8 cellular contexts compared by ENCODE assay signal in genomic region chr20:1894951-1895673, GRCh38. TPM values are rescaled to one million over a fixed set of nuclear protein-coding genes. Genes with fewer than 3 reads are reported as not detected.
DNase-seq lines count a peak whose midpoint lies in the region; ATAC-seq and TF ChIP-seq lines count a peak whose summit lies in the region.

TSS of gene SIRPA (plus strand) at chr20:1895407. CDS start at chr20:1895448, 41 bp downstream.

- no peaks in the 10 kb centered on the region for H3F3A ChIP-seq in Loucy (ENCODE audit: low read depth)

- H3K4me1 ChIP-seq in Loucy (ENCODE audit: insufficient read depth, low read length, poor library complexity, severe bottlenecking) (no peaks in the 10 kb centered on the region), foreskin keratinocyte (peaks cover 12% of the 10 kb centered on the region), vagina (peaks cover 73% of the 10 kb centered on the region)
- H3K4me1 ChIP-seq in naive thymus-derived CD4-positive, alpha-beta T cell (ENCODE audit: control insufficient read depth in 2 of 2, insufficient read depth in 2 of 2, low read length in 2 of 2), result no peaks in the 10 kb centered on the region

- peak within 1 kb of the TSS; percentile 85 for H3K27ac ChIP-seq in foreskin keratinocyte
- no peak within 1 kb of the TSS for H3K27ac ChIP-seq in naive thymus-derived CD4-positive, alpha-beta T cell (ENCODE audit: low read depth, low read length)
- H3K27ac ChIP-seq in vagina, result peak within 1 kb of the TSS; percentile 95

- H3K36me3 ChIP-seq in Loucy (ENCODE audit: insufficient read depth, low read length) (no peaks in the 10 kb centered on the region), vagina (no peaks in the 10 kb centered on the region)
- no peaks in the 10 kb centered on the region for H3K36me3 ChIP-seq in naive thymus-derived CD4-positive, alpha-beta T cell (ENCODE audit: control insufficient read depth in 2 of 3, insufficient read depth in 3 of 3, low read length in 3 of 3)

- no peaks in the 10 kb centered on the region for H3K9me2 ChIP-seq in Loucy (replicated peaks; ENCODE audit: low read depth, low read length)

- H3K9me3 Mint-ChIP-seq in activated T-helper 17 cell treated with anti-CD3 and anti-CD28 coated beads, Interleukin-2, amount 50 U/mL, for 72 hours, result no peaks in the 10 kb centered on the region
- H3K9me3 Mint-ChIP-seq in naive thymus-derived CD4-positive, alpha-beta T cell, result no peaks in the 10 kb centered on the region

- H3K27me3 Mint-ChIP-seq in activated T-helper 17 cell treated with anti-CD3 and anti-CD28 coated beads, Interleukin-2, amount 50 U/mL, for 72 hours, result peaks cover 59% of the 10 kb centered on the region
- peaks cover 60 to 78% (median 66%) of the 10 kb centered on the region in 5 donors for H3K27me3 Mint-ChIP-seq in naive thymus-derived CD4-positive, alpha-beta T cell

- H3K4me3 ChIP-seq in Loucy (ENCODE audit: low read length, poor library complexity, severe bottlenecking) (peak within 1 kb of the TSS; percentile 69), vagina (peak within 1 kb of the TSS; percentile 63)
- no peak within 1 kb of the TSS for H3K4me3 ChIP-seq in naive thymus-derived CD4-positive, alpha-beta T cell (ENCODE audit: low read length)

- TF ChIP-seq POLR2A in vagina (IDR thresholded peaks at IDR 0.05), result peak in 1 of 2 donors; percentile 56

- TF ChIP-seq CTCF in Loucy (conservative IDR thresholded peaks at IDR 0.05; ENCODE audit: low read length) (no peak), foreskin keratinocyte (conservative IDR thresholded peaks at IDR 0.05) (no peak), vagina (IDR thresholded peaks at IDR 0.05) (no peak)

- POLR2A ChIA-PET in naive thymus-derived CD4-positive, alpha-beta T cell (lab: Charles Lee), result no interaction called here

- no peak within 1 kb of the TSS for H3K27ac Mint-ChIP-seq in activated T-helper 17 cell treated with anti-CD3 and anti-CD28 coated beads, Interleukin-2, amount 50 U/mL, for 72 hours
- H3K27ac Mint-ChIP-seq in naive thymus-derived CD4-positive, alpha-beta T cell, result peak within 1 kb of the TSS in 1 of 9 donors; percentile 9

- DNase-seq in NCI-H1436 (lab: John Stamatoyannopoulos, UW), result peak; percentile 53
- no peak for DNase-seq in NCI-H1436 treated with DMSO at 0.1 percent for 48 hours (lab: John Stamatoyannopoulos, UW)
- DNase-seq in foreskin keratinocyte, result peak; percentile 30 to 58
- no peak for DNase-seq in naive thymus-derived CD4-positive, alpha-beta T cell
- DNase-seq in vagina (ENCODE audit: extremely low spot score in 2 of 2), result no peak

- intact Hi-C loops in naive thymus-derived CD4-positive, alpha-beta T cell (cut with micrococcal nuclease), result no loop called here
- intact Hi-C loops in vagina (cut with DNase I), result no loop called here

- no peaks in the 10 kb centered on the region for H3K79me2 ChIP-seq in Loucy (ENCODE audit: insufficient read depth, low read length)

- H3K27me3 ChIP-seq in Loucy (ENCODE audit: insufficient read depth, low read length, poor library complexity, severe bottlenecking) (peaks cover 15% of the 10 kb centered on the region), foreskin keratinocyte (no peaks in the 10 kb centered on the region), vagina (no peaks in the 10 kb centered on the region)
- peaks cover 0 to 4% of the 10 kb centered on the region in 2 donors for H3K27me3 ChIP-seq in naive thymus-derived CD4-positive, alpha-beta T cell (ENCODE audit: control insufficient read depth in 2 of 2, insufficient read depth in 2 of 2, low read length in 2 of 2)

- CTCF ChIA-PET in naive thymus-derived CD4-positive, alpha-beta T cell (lab: Charles Lee), result no interaction called here

- H3K9me3 ChIP-seq in Loucy (ENCODE audit: insufficient read depth, low read depth, low read length) (no peaks in the 10 kb centered on the region), vagina (no peaks in the 10 kb centered on the region)
- no peaks in the 10 kb centered on the region for H3K9me3 ChIP-seq in naive thymus-derived CD4-positive, alpha-beta T cell (ENCODE audit: control insufficient read depth in 2 of 3, low read length in 3 of 3)

- peak within 1 kb of the TSS; percentile 27 for H3K9ac ChIP-seq in Loucy (ENCODE audit: low read depth, low read length, poor library complexity, severe bottlenecking)

- H3K4me3 Mint-ChIP-seq in activated T-helper 17 cell treated with anti-CD3 and anti-CD28 coated beads, Interleukin-2, amount 50 U/mL, for 72 hours, result peak within 1 kb of the TSS; percentile 36
- peak within 1 kb of the TSS; percentile 29 to 87 (median 70) for H3K4me3 Mint-ChIP-seq in naive thymus-derived CD4-positive, alpha-beta T cell

- ATAC-seq in activated T-helper 17 cell treated with anti-CD3 and anti-CD28 coated beads, Interleukin-2, amount 50 U/mL, for 72 hours (replicated peaks), result no peak
- ATAC-seq in foreskin keratinocyte (peak; percentile 64), HG03442 (IDR thresholded peaks at IDR 0.05; ENCODE audit: unreplicated experiment) (no peak)
- peak; percentile 36 for ATAC-seq in naive thymus-derived CD4-positive, alpha-beta T cell

- H3K4me1 Mint-ChIP-seq in activated T-helper 17 cell treated with anti-CD3 and anti-CD28 coated beads, Interleukin-2, amount 50 U/mL, for 72 hours, result no peaks in the 10 kb centered on the region
- peaks cover 0 to 14% (median 0%) of the 10 kb centered on the region in 7 donors for H3K4me1 Mint-ChIP-seq in naive thymus-derived CD4-positive, alpha-beta T cell

- H3K4me2 ChIP-seq in Loucy (ENCODE audit: low read depth, low read length, poor library complexity, severe bottlenecking), result peak within 1 kb of the TSS; percentile 73

- no peaks in the 10 kb centered on the region for H4K20me1 ChIP-seq in Loucy (ENCODE audit: insufficient read depth, low read length, poor library complexity, severe bottlenecking)

- H2AFZ ChIP-seq in Loucy (ENCODE audit: low read length), result peak within 1 kb of the TSS; percentile 62; the same call in 1 of the 2 replicates

- no peaks in the 10 kb centered on the region for H3K36me3 Mint-ChIP-seq in activated T-helper 17 cell treated with anti-CD3 and anti-CD28 coated beads, Interleukin-2, amount 50 U/mL, for 72 hours (ENCODE audit: low read depth)
- no peaks in the 10 kb centered on the region for H3K36me3 Mint-ChIP-seq in naive thymus-derived CD4-positive, alpha-beta T cell

RNA-seq across cellular contexts. Expression of gene SIRPA, which starts in this region (rescaled TPM):
- total RNA-seq in activated T-helper 17 cell treated with anti-CD3 and anti-CD28 coated beads, Interleukin-2, amount 50 U/mL, for 72 hours, result under 1 TPM in 1 of 2 donors, not detected in 1; 0.05 TPM
- total RNA-seq in foreskin keratinocyte (26.8 and 35.1 TPM in 2 replicates), vagina (52.3 TPM)
- polyA plus RNA-seq in foreskin keratinocyte, result 24.1 and 28.7 TPM in 2 replicates
- total RNA-seq in naive thymus-derived CD4-positive, alpha-beta T cell, result 10 to 100 TPM in 1 of 5 experiments, 1 to 10 TPM in 3, not detected in 1; 1.7 to 42.9 (median 3.6) TPM
- polyA plus RNA-seq in naive thymus-derived CD4-positive, alpha-beta T cell, result not detected

Comparison
In these comparisons a context has a peak if more than half of its experiments do, and no peak if none do; other contexts are left out.
1. RNA of gene SIRPA (polyA plus RNA-seq): 24.1 to 28.7 TPM in foreskin keratinocyte; not detected in naive thymus-derived CD4-positive, alpha-beta T cell; every median in the first group is over 10 times any median in the second.
2. DNase-seq: peak in NCI-H1436 (single experiment) and foreskin keratinocyte (2 of 2); none in NCI-H1436 treated with DMSO at 0.1 percent for 48 hours (single experiment), naive thymus-derived CD4-positive, alpha-beta T cell (0 of 9) and vagina (0 of 2).
3. ATAC-seq: peak in foreskin keratinocyte (single experiment) and naive thymus-derived CD4-positive, alpha-beta T cell (single experiment); none in activated T-helper 17 cell treated with anti-CD3 and anti-CD28 coated beads, Interleukin-2, amount 50 U/mL, for 72 hours (single experiment) and HG03442 (single experiment).